8 cellular contexts compared by ENCODE assay signal in the genomic region with DNA sequence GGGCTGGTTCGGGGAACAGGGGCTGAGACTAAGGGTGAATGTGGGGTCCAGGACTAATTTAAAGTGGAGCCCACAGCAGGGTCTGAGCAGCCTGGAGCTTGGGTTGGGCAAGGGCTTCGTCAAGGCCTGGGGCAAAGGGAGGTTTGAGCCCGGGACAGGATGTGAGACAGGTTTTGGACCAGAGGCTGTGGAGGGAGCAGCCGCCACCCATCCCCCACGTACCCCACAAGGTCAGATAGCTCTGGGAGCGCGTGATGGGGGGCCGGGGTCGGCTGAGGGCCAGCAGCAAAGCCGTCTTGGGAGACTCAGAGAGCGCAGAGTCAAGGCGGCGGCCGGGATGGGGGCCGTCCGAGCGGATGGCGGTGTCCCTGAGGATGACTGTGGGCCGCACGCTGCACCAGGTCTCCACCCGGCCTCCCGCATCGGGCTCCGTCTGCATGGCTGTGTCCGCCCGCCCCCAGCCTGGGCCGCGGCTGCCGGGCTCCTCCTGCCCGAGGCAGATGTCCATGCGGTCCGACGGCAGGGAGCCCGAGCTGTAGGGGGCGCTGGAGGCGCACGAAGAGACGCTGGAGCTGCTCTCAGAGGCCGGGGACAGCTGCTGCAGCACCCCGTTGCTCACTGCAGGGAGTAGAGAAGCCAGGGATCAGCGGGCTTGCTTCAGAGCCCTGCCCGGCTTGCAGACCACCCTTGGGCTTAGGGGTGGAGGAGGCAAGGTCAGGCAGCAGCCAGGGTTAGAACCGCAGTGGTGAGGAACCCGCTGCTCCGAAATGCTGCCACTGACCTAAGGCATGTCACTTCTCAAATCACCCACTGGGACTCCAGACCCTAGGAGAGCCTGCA. TPM values are rescaled to one million over a fixed set of nuclear protein-coding genes. Genes with fewer than 3 reads are reported as not detected.
A peak's percentile ranks its signal among the peaks of the same experiment; 100 is the strongest.
DNase-seq lines count a peak whose midpoint lies in the region; ATAC-seq, FAIRE-seq and TF ChIP-seq lines count a peak whose summit lies in the region.

No MANE protein-coding gene starts in this region.

- no peak overlapping the region for H3K27ac ChIP-seq in left lung

- ATAC-seq in left lung (peak; percentile 88), GM21360 (IDR thresholded peaks at IDR 0.05; ENCODE audit: unreplicated experiment) (no peak)

- TF ChIP-seq CTCF in AG04449 (IDR thresholded peaks at IDR 0.05; ENCODE audit: insufficient read depth, low read length, missing control alignments) (peak; percentile 98), left lung (IDR thresholded peaks at IDR 0.05) (peak; percentile 45 to 74)

- no peaks in the 10 kb centered on the region for H3K9me3 Mint-ChIP-seq in activated CD4-positive, alpha-beta T cell treated with anti-CD3 and anti-CD28 coated beads, Interleukin-2, amount 10 ng/mL, durations not matched to agents 7 days and 5 days

- no peak overlapping the region for H3K27ac Mint-ChIP-seq in activated CD4-positive, alpha-beta T cell treated with anti-CD3 and anti-CD28 coated beads, Interleukin-2, amount 10 ng/mL, durations not matched to agents 7 days and 5 days

- no peaks in the 10 kb centered on the region for H3K9me3 ChIP-seq in left lung

- CTCF ChIA-PET in AG04449 (lab: Yijun Ruan, JAX): interaction anchor here (0.7 to 7.3 kb wide), 19 partner anchors 8 to 483 kb away, joined by 3 to 803 read pairs (median 7); a partner anchor contains a TSS
- CTCF ChIA-PET in activated CD4-positive, alpha-beta T cell treated with anti-CD3 and anti-CD28 coated beads, Interleukin-2, amount 10 ng/mL, durations not matched to agents 7 days and 5 days (lab: Charles Lee): interaction anchor here (0.6 to 6.9 kb wide), 17 partner anchors 8 to 586 kb away, joined by 3 to 111 read pairs (median 4); a partner anchor contains a TSS

- POLR2A ChIA-PET in AG04449 (lab: Yijun Ruan, JAX): interaction anchor here (1.1 kb wide), 1 partner anchor 20 kb away, joined by 3 read pairs; a partner anchor contains a TSS
- POLR2A ChIA-PET in activated CD4-positive, alpha-beta T cell treated with anti-CD3 and anti-CD28 coated beads, Interleukin-2, amount 10 ng/mL, durations not matched to agents 7 days and 5 days (lab: Charles Lee): no interaction called here

- DNase-seq in AG04449 (ENCODE audit: low read depth, low spot score): no peak
- DNase-seq in GM18507 (ENCODE audit: extremely low spot score, insufficient read length, low read depth): peak; percentile 50
- DNase-seq in NCI-H226: peak; percentile 74
- DNase-seq in activated CD4-positive, alpha-beta T cell treated with anti-CD3 and anti-CD28 coated beads, Interleukin-2, amount 10 ng/mL, durations not matched to agents 7 days and 5 days: peak; percentile 76
- peak; percentile 48 for DNase-seq in dedifferentiated amniotic fluid mesenchymal stem cell (ENCODE audit: extremely low spot score)
- peak; percentile 82 to 93 for DNase-seq in left lung
- DNase-seq in stimulated activated CD4-positive, alpha-beta T cell treated with anti-CD3 and anti-CD28 coated beads, Interleukin-4, amount 100 ng/mL, for 48 hours (ENCODE audit: low read depth in 2 of 2): peak; percentile 79 to 81

- peaks cover 38% of the 10 kb centered on the region for H3K27me3 Mint-ChIP-seq in activated CD4-positive, alpha-beta T cell treated with anti-CD3 and anti-CD28 coated beads, Interleukin-2, amount 10 ng/mL, durations not matched to agents 7 days and 5 days

- H3K27me3 ChIP-seq in left lung: peaks cover 0 to 33% of the 10 kb centered on the region in 2 donors

- no peak overlapping the region for H3K4me3 ChIP-seq in AG04449 (ENCODE audit: low read depth, low read length)
- H3K4me3 ChIP-seq in left lung: no peak overlapping the region

- intact Hi-C loops in left lung (cut with DNase I): no loop called here

- H3K4me1 ChIP-seq in left lung: peaks cover 0 to 19% of the 10 kb centered on the region in 2 donors

- H3K4me1 Mint-ChIP-seq in activated CD4-positive, alpha-beta T cell treated with anti-CD3 and anti-CD28 coated beads, Interleukin-2, amount 10 ng/mL, durations not matched to agents 7 days and 5 days: peaks cover 11% of the 10 kb centered on the region

- peak; percentile 51 for FAIRE-seq in GM18507 (lab: Jason Lieb, UNC)

- no peaks in the 10 kb centered on the region for H3K36me3 ChIP-seq in left lung

- H3K36me3 Mint-ChIP-seq in activated CD4-positive, alpha-beta T cell treated with anti-CD3 and anti-CD28 coated beads, Interleukin-2, amount 10 ng/mL, durations not matched to agents 7 days and 5 days (ENCODE audit: low read depth): no peaks in the 10 kb centered on the region

- no peak overlapping the region for H3K4me3 Mint-ChIP-seq in activated CD4-positive, alpha-beta T cell treated with anti-CD3 and anti-CD28 coated beads, Interleukin-2, amount 10 ng/mL, durations not matched to agents 7 days and 5 days

RNA-seq across cellular contexts. Expression of a gene that starts 12.1 kb away (rescaled TPM):
- under 1 TPM; 0.65 to 0.74 TPM for total RNA-seq in activated CD4-positive, alpha-beta T cell treated with anti-CD3 and anti-CD28 coated beads, Interleukin-2, amount 10 ng/mL, durations not matched to agents 7 days and 5 days
- under 1 TPM; 0.58 to 0.96 TPM for total RNA-seq in left lung

RNA-seq across cellular contexts. Expression of a gene that starts 12.2 kb away (rescaled TPM):
- 10 to 100 TPM; 39.5 to 43.5 TPM for total RNA-seq in activated CD4-positive, alpha-beta T cell treated with anti-CD3 and anti-CD28 coated beads, Interleukin-2, amount 10 ng/mL, durations not matched to agents 7 days and 5 days
- 10 to 100 TPM; 67.2 to 79.0 TPM for total RNA-seq in left lung

RNA-seq across cellular contexts. Expression of a gene that starts 19.2 kb away (rescaled TPM):
- 10 to 100 TPM; 17.5 to 18.8 TPM for total RNA-seq in activated CD4-positive, alpha-beta T cell treated with anti-CD3 and anti-CD28 coated beads, Interleukin-2, amount 10 ng/mL, durations not matched to agents 7 days and 5 days
- 10 to 100 TPM; 47.6 to 48.6 TPM for total RNA-seq in left lung

RNA-seq across cellular contexts. Expression of a gene that starts 31.5 kb away (rescaled TPM):
- total RNA-seq in activated CD4-positive, alpha-beta T cell treated with anti-CD3 and anti-CD28 coated beads, Interleukin-2, amount 10 ng/mL, durations not matched to agents 7 days and 5 days: 10 to 100 TPM in 1 of 2 experiments, 1 to 10 TPM in 1; 9.9 to 11.6 TPM
- total RNA-seq in left lung: 1 to 10 TPM; 3.4 to 6.6 TPM

RNA-seq across cellular contexts. Expression of a gene that starts 31.5 kb away (rescaled TPM):
- 10 to 100 TPM; 55.9 to 57.0 TPM for total RNA-seq in activated CD4-positive, alpha-beta T cell treated with anti-CD3 and anti-CD28 coated beads, Interleukin-2, amount 10 ng/mL, durations not matched to agents 7 days and 5 days
- total RNA-seq in left lung: 10 to 100 TPM; 55.0 to 67.9 TPM
